ENCODE assay signal across 17 cellular contexts in the genomic region with DNA sequence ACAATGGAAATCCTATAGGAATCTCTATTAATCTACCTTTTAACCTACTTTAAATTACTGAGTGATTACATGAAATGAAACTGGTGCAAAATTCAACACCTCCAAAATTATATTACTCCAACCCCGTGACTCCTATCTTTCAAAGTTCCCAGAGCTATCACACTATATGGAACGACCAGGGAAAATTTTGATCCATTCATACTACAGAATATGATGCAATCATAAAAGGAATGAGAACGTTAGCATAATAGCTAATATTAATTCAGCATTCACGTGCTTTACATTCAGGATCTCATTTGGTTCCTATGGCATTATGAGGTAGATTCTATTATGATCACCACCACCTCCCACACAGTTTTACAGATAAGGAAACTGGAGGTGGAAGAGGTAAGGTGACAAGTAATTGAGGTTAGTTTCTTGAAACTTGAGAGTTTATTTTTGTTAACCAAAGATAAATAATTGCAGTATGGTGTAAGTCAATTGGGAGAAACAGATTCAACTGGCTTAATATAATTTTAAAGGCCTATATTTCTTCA. TPM values are rescaled to one million over a fixed set of nuclear protein-coding genes. Genes with fewer than 3 reads are reported as not detected.
A peak's percentile ranks its signal among the peaks of the same experiment; 100 is the strongest.
DNase-seq lines count a peak whose midpoint lies in the region; ATAC-seq and TF ChIP-seq lines count a peak whose summit lies in the region.
"Had no signal": no experiment of that assay in that cellular context is flagged by ENCODE, and none has a peak within 500 bp of the region (broad histone marks: within the 10 kb centered on the region; RNA-seq: fewer than 3 reads in every experiment).

No MANE protein-coding gene starts in this region.

- H3K9me3 Mint-ChIP-seq in activated T-helper 17 cell treated with anti-CD3 and anti-CD28 coated beads, Interleukin-2, amount 50 U/mL, for 72 hours, result no peaks in the 10 kb centered on the region
- no peaks in the 10 kb centered on the region for H3K9me3 Mint-ChIP-seq in stimulated activated effector memory CD8-positive, alpha-beta T cell treated with anti-CD3 and anti-CD28 coated beads, Interleukin-12 subunit alpha, Interleukin-12 subunit beta, amount 100 ng/mL, for 72 hours
- H3K9me3 Mint-ChIP-seq: CD4-positive, alpha-beta T cell; GM23338 had no signal

- TF ChIP-seq CTCF in GM13976 (IDR thresholded peaks at IDR 0.05; ENCODE audit: borderline replicate concordance, control extremely low read depth, extremely low read depth, insufficient read depth, missing control alignments) (no peak), HEK293 (tag by site-specific recombination; IDR thresholded peaks at IDR 0.05) (no peak)

- ATAC-seq in activated T-helper 17 cell treated with anti-CD3 and anti-CD28 coated beads, Interleukin-2, amount 50 U/mL, for 72 hours (replicated peaks), result peak; percentile 42
- peak; percentile 42 for ATAC-seq in stimulated activated effector memory CD8-positive, alpha-beta T cell treated with anti-CD3 and anti-CD28 coated beads, Interleukin-12 subunit alpha, Interleukin-12 subunit beta, amount 100 ng/mL, for 72 hours
- no peak for ATAC-seq in GM19463 (IDR thresholded peaks at IDR 0.05; ENCODE audit: unreplicated experiment)
- no peak for ATAC-seq in HG02759 (IDR thresholded peaks at IDR 0.05; ENCODE audit: unreplicated experiment)
- ATAC-seq in SK-N-SH treated with all-trans-retinoic acid at 6 μM for 48 hours, result no peak
- ATAC-seq: GM23338 had no signal

- H3K4me3 Mint-ChIP-seq in activated T-helper 17 cell treated with anti-CD3 and anti-CD28 coated beads, Interleukin-2, amount 50 U/mL, for 72 hours, result no peak overlapping the region
- H3K4me3 Mint-ChIP-seq in stimulated activated effector memory CD8-positive, alpha-beta T cell treated with anti-CD3 and anti-CD28 coated beads, Interleukin-12 subunit alpha, Interleukin-12 subunit beta, amount 100 ng/mL, for 72 hours, result no peak overlapping the region
- H3K4me3 Mint-ChIP-seq: CD4-positive, alpha-beta T cell; GM23338 had no signal

- no peaks in the 10 kb centered on the region for H3K9me3 ChIP-seq in HEK293 (ENCODE audit: control insufficient read depth, insufficient read depth, low read depth, low read length)
- H3K9me3 ChIP-seq: Caco-2 had no signal

- H3K4me1 ChIP-seq in HEK293 (ENCODE audit: control insufficient read depth, insufficient read depth, low read length), result no peaks in the 10 kb centered on the region; the same call in 1 of the 2 replicates
- H3K4me1 ChIP-seq: Caco-2 had no signal

- CTCF ChIA-PET in HEK293 (lab: Yijun Ruan, JAX), result interaction anchor here (0.7 kb wide), 1 partner anchor 111 kb away, joined by 3 read pairs; no protein-coding TSS in a partner anchor

- no peak overlapping the region for H3K27ac Mint-ChIP-seq in activated T-helper 17 cell treated with anti-CD3 and anti-CD28 coated beads, Interleukin-2, amount 50 U/mL, for 72 hours
- H3K27ac Mint-ChIP-seq in stimulated activated effector memory CD8-positive, alpha-beta T cell treated with anti-CD3 and anti-CD28 coated beads, Interleukin-12 subunit alpha, Interleukin-12 subunit beta, amount 100 ng/mL, for 72 hours, result no peak overlapping the region
- H3K27ac Mint-ChIP-seq: CD4-positive, alpha-beta T cell; GM23338 had no signal

- H3K36me3 ChIP-seq in HEK293 (ENCODE audit: control insufficient read depth in 2 of 2, insufficient read depth in 1 of 2, low read length in 2 of 2), result no peaks in the 10 kb centered on the region

- H3K27me3 Mint-ChIP-seq in activated T-helper 17 cell treated with anti-CD3 and anti-CD28 coated beads, Interleukin-2, amount 50 U/mL, for 72 hours, result peaks cover 4% of the 10 kb centered on the region
- H3K27me3 Mint-ChIP-seq: CD4-positive, alpha-beta T cell had no signal

- peak; percentile 13 for DNase-seq in GM13976 (ENCODE audit: low spot score)
- no peak for DNase-seq in stimulated activated effector memory CD8-positive, alpha-beta T cell treated with anti-CD3 and anti-CD28 coated beads, Interleukin-12 subunit alpha, Interleukin-12 subunit beta, amount 100 ng/mL, for 72 hours (ENCODE audit: low spot score in 2 of 2)
- DNase-seq in SIG-M5 (lab: John Stamatoyannopoulos, UW), result no peak
- DNase-seq: ACHN; Caco-2; CD4-positive, alpha-beta T cell; H7; Karpas-422; KBM-7 had no signal

- POLR2A ChIA-PET in HEK293 (lab: Yijun Ruan, JAX), result interaction anchor here (0.7 kb wide), 1 partner anchor 31 kb away, joined by 3 read pairs; no protein-coding TSS in a partner anchor

- H3K4me3 ChIP-seq in HEK293 (ENCODE audit: low read depth, low read length), result no peak overlapping the region
- H3K4me3 ChIP-seq: GM23338 had no signal

- H3K27ac ChIP-seq in HEK293 (ENCODE audit: extremely low read depth, low read depth, low read length), result no peak overlapping the region
- H3K27ac ChIP-seq: C4-2B, HL-60 had no signal

- H3K4me1 Mint-ChIP-seq in activated T-helper 17 cell treated with anti-CD3 and anti-CD28 coated beads, Interleukin-2, amount 50 U/mL, for 72 hours, result no peaks in the 10 kb centered on the region
- peaks cover 6% of the 10 kb centered on the region for H3K4me1 Mint-ChIP-seq in stimulated activated effector memory CD8-positive, alpha-beta T cell treated with anti-CD3 and anti-CD28 coated beads, Interleukin-12 subunit alpha, Interleukin-12 subunit beta, amount 100 ng/mL, for 72 hours
- H3K4me1 Mint-ChIP-seq: GM23338 had no signal

- in situ Hi-C loops in GM13976 (cut with MboI; ENCODE audit: low sequenced_read_pairs, unreplicated experiment), result no loop called here

- no peaks in the 10 kb centered on the region for H3K36me3 Mint-ChIP-seq in activated T-helper 17 cell treated with anti-CD3 and anti-CD28 coated beads, Interleukin-2, amount 50 U/mL, for 72 hours (ENCODE audit: low read depth)
- no peaks in the 10 kb centered on the region for H3K36me3 Mint-ChIP-seq in stimulated activated effector memory CD8-positive, alpha-beta T cell treated with anti-CD3 and anti-CD28 coated beads, Interleukin-12 subunit alpha, Interleukin-12 subunit beta, amount 100 ng/mL, for 72 hours

TF ChIP-seq in HEK293, 187 proteins besides CTCF, POLR2A, EP300 and RAD21:
- TF ChIP-seq FEZF1 (tag by site-specific recombination; IDR thresholded peaks at IDR 0.05), result no peak
- TF ChIP-seq EGR2 (tag by site-specific recombination; IDR thresholded peaks at IDR 0.05; ENCODE audit: low read depth), result peak; percentile 48; the same call in 1 of the 2 replicates
- peak; percentile 36 for TF ChIP-seq ZFHX2 (tag by site-specific recombination; conservative IDR thresholded peaks at IDR 0.05)
- TF ChIP-seq, protein P1, sequence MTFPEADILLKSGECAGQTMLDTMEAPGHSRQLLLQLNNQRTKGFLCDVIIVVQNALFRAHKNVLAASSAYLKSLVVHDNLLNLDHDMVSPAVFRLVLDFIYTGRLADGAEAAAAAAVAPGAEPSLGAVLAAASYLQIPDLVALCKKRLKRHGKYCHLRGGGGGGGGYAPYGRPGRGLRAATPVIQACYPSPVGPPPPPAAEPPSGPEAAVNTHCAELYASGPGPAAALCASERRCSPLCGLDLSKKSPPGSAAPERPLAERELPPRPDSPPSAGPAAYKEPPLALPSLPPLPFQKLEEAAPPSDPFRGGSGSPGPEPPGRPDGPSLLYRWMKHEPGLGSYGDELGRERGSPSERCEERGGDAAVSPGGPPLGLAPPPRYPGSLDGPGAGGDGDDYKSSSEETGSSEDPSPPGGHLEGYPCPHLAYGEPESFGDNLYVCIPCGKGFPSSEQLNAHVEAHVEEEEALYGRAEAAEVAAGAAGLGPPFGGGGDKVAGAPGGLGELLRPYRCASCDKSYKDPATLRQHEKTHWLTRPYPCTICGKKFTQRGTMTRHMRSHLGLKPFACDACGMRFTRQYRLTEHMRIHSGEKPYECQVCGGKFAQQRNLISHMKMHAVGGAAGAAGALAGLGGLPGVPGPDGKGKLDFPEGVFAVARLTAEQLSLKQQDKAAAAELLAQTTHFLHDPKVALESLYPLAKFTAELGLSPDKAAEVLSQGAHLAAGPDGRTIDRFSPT (tag by site-specific recombination; IDR thresholded peaks at IDR 0.05), result no peak
TF ChIP-seq in HEK293: peak in this region for 2.

TF ChIP-seq in SK-N-SH treated with all-trans-retinoic acid at 6 μM for 48 hours, 23 proteins besides CTCF, POLR2A, EP300 and RAD21 (continues in another document):
- TF ChIP-seq OSR1 (CRISPR knock-in tag; IDR thresholded peaks at IDR 0.05) (no peak), BACH2 (CRISPR knock-in tag; IDR thresholded peaks at IDR 0.05; ENCODE audit: borderline replicate concordance) (no peak), ARNTL (CRISPR knock-in tag; IDR thresholded peaks at IDR 0.05; ENCODE audit: borderline replicate concordance, low read depth) (no peak), SNAI2 (CRISPR knock-in tag; IDR thresholded peaks at IDR 0.05) (no peak), ZC3H10 (CRISPR knock-in tag; IDR thresholded peaks at IDR 0.05) (no peak), CSDC2 (CRISPR knock-in tag; IDR thresholded peaks at IDR 0.05) (no peak), ZNF8 (CRISPR knock-in tag; IDR thresholded peaks at IDR 0.05) (no peak)
- TF ChIP-seq, protein P2, sequence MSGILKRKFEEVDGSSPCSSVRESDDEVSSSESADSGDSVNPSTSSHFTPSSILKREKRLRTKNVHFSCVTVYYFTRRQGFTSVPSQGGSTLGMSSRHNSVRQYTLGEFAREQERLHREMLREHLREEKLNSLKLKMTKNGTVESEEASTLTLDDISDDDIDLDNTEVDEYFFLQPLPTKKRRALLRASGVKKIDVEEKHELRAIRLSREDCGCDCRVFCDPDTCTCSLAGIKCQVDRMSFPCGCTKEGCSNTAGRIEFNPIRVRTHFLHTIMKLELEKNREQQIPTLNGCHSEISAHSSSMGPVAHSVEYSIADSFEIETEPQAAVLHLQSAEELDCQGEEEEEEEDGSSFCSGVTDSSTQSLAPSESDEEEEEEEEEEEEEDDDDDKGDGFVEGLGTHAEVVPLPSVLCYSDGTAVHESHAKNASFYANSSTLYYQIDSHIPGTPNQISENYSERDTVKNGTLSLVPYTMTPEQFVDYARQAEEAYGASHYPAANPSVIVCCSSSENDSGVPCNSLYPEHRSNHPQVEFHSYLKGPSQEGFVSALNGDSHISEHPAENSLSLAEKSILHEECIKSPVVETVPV (CRISPR knock-in tag; IDR thresholded peaks at IDR 0.05), result no peak
- TF ChIP-seq, protein P3, sequence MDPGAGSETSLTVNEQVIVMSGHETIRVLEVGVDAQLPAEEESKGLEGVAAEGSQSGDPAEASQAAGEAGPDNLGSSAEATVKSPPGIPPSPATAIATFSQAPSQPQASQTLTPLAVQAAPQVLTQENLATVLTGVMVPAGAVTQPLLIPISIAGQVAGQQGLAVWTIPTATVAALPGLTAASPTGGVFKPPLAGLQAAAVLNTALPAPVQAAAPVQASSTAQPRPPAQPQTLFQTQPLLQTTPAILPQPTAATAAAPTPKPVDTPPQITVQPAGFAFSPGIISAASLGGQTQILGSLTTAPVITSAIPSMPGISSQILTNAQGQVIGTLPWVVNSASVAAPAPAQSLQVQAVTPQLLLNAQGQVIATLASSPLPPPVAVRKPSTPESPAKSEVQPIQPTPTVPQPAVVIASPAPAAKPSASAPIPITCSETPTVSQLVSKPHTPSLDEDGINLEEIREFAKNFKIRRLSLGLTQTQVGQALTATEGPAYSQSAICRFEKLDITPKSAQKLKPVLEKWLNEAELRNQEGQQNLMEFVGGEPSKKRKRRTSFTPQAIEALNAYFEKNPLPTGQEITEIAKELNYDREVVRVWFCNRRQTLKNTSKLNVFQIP (CRISPR knock-in tag; IDR thresholded peaks at IDR 0.05; ENCODE audit: borderline replicate concordance, low read depth), result no peak

RNA-seq across cellular contexts. Expression of a gene that starts 29.4 kb away (rescaled TPM):
- 10 to 100 TPM; 15.2 to 46.5 TPM for total RNA-seq in activated T-helper 17 cell treated with anti-CD3 and anti-CD28 coated beads, Interleukin-2, amount 50 U/mL, for 72 hours

Comparison
In these comparisons a context has a peak if more than half of its experiments do, and no peak if none do; other contexts are left out.
1. ATAC-seq: peak in activated T-helper 17 cell treated with anti-CD3 and anti-CD28 coated beads, Interleukin-2, amount 50 U/mL, for 72 hours (single experiment) and stimulated activated effector memory CD8-positive, alpha-beta T cell treated with anti-CD3 and anti-CD28 coated beads, Interleukin-12 subunit alpha, Interleukin-12 subunit beta, amount 100 ng/mL, for 72 hours (single experiment); none in GM19463 (single experiment), HG02759 (single experiment) and SK-N-SH treated with all-trans-retinoic acid at 6 μM for 48 hours (single experiment).